Comparison of ENCODE assay signal across 1 cellular context in the genomic region with DNA sequence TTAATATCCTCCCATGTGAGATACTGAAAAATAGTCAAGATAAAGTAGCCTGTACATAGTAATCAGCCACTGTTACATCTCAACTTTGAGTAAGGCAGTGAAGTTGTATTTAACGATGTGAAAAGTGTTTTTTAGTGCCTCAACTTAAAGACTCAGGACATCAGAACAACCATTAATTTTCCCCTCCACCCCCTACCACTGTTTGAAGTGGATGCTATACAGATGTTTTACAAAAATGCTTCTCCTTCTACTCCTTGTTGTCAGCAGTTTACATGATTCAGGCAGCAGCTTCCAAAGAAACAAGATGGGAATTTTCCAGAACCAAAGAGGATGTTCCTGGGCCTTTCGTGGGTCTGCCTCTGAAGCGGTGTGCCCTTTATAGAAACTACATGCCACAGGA.
TF ChIP-seq lines count a peak whose summit lies in the region.

No MANE protein-coding gene starts in this region.

TF ChIP-seq in GM23338, 12 proteins besides CTCF, POLR2A, EP300 and RAD21 (continued from another document):
- TF ChIP-seq, protein P1, sequence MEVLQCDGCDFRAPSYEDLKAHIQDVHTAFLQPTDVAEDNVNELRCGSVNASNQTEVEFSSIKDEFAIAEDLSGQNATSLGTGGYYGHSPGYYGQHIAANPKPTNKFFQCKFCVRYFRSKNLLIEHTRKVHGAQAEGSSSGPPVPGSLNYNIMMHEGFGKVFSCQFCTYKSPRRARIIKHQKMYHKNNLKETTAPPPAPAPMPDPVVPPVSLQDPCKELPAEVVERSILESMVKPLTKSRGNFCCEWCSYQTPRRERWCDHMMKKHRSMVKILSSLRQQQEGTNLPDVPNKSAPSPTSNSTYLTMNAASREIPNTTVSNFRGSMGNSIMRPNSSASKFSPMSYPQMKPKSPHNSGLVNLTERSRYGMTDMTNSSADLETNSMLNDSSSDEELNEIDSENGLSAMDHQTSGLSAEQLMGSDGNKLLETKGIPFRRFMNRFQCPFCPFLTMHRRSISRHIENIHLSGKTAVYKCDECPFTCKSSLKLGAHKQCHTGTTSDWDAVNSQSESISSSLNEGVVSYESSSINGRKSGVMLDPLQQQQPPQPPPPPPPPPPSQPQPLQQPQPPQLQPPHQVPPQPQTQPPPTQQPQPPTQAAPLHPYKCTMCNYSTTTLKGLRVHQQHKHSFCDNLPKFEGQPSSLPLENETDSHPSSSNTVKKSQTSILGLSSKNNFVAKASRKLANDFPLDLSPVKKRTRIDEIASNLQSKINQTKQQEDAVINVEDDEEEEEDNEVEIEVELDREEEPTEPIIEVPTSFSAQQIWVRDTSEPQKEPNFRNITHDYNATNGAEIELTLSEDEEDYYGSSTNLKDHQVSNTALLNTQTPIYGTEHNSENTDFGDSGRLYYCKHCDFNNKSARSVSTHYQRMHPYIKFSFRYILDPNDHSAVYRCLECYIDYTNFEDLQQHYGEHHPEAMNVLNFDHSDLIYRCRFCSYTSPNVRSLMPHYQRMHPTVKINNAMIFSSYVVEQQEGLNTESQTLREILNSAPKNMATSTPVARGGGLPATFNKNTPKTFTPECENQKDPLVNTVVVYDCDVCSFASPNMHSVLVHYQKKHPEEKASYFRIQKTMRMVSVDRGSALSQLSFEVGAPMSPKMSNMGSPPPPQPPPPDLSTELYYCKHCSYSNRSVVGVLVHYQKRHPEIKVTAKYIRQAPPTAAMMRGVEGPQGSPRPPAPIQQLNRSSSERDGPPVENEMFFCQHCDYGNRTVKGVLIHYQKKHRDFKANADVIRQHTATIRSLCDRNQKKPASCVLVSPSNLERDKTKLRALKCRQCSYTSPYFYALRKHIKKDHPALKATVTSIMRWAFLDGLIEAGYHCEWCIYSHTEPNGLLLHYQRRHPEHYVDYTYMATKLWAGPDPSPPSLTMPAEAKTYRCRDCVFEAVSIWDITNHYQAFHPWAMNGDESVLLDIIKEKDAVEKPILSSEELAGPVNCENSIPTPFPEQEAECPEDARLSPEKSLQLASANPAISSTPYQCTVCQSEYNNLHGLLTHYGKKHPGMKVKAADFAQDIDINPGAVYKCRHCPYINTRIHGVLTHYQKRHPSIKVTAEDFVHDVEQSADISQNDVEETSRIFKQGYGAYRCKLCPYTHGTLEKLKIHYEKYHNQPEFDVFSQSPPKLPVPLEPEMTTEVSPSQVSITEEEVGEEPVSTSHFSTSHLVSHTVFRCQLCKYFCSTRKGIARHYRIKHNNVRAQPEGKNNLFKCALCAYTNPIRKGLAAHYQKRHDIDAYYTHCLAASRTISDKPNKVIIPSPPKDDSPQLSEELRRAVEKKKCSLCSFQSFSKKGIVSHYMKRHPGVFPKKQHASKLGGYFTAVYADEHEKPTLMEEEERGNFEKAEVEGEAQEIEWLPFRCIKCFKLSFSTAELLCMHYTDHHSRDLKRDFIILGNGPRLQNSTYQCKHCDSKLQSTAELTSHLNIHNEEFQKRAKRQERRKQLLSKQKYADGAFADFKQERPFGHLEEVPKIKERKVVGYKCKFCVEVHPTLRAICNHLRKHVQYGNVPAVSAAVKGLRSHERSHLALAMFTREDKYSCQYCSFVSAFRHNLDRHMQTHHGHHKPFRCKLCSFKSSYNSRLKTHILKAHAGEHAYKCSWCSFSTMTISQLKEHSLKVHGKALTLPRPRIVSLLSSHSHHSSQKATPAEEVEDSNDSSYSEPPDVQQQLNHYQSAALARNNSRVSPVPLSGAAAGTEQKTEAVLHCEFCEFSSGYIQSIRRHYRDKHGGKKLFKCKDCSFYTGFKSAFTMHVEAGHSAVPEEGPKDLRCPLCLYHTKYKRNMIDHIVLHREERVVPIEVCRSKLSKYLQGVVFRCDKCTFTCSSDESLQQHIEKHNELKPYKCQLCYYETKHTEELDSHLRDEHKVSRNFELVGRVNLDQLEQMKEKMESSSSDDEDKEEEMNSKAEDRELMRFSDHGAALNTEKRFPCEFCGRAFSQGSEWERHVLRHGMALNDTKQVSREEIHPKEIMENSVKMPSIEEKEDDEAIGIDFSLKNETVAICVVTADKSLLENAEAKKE (CRISPR knock-in tag; IDR thresholded peaks at IDR 0.05), result no peak
- TF ChIP-seq NANOG (IDR thresholded peaks at IDR 0.05; ENCODE audit: borderline replicate concordance), result no peak
- no peak for TF ChIP-seq POLR2AphosphoS5 (IDR thresholded peaks at IDR 0.05; ENCODE audit: low read depth)
TF ChIP-seq in GM23338: peak in this region for 0.
